14 cellular contexts compared by ENCODE assay signal in the genomic region with DNA sequence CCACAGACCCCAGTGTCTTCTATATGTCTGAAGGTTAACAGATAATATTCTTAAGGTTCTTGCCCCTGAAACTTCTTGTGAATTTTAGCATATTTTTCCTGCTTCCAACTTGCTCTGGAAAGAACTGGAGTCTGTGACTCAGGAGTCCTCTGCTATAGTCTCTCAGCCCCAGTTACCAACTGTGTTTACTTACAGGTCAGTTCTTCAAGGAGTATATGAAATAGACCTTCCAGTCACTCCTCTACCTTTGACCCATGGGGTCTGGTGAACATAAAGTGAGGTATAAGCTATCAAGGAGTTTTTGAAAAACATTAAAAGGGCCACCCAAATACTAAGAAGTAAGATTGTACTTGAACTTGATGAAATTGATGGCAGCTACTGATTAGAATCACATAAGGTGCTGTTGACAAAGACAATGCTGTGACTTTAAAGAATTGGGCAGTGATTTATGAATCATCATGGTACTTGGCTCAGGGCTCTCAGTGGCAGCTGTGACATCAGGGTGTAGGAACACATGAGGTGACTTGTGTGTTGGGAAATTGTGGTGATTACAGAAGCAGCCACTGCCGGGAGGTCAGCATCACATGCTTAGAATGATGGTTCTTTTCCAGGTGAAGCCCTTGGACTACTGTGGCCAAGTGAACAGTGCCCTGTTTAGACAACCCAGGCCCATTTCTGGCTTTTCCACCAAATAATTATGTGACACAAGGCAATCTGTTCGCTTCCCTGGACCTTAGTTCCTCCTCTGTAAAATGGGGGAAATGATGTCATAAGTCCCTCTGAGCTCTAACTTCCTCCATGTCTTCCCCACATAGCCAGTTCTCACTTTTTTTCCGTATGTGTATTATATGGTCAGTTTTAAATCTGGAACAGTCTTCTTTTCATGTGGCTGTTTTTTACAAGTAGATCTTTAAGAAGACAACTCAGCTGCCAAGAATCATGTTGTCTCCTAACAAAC.
DNase-seq lines count a peak whose midpoint lies in the region; ATAC-seq, FAIRE-seq and TF ChIP-seq lines count a peak whose summit lies in the region.
"Had no signal": no experiment of that assay in that cellular context is flagged by ENCODE, and none has a peak within 500 bp of the region (broad histone marks: within the 10 kb centered on the region; RNA-seq: fewer than 3 reads in every experiment).

No MANE protein-coding gene starts in this region.

- CTCF ChIA-PET in GM10248 (lab: Yijun Ruan, JAX) = no interaction called here
- CTCF ChIA-PET in HEK293T (lab: Yijun Ruan, JAX) = interaction anchor here (0.5 kb wide), 1 partner anchor 596 kb away, joined by 4 read pairs; no protein-coding TSS in a partner anchor

- DNase-seq in DMS53 (lab: John Stamatoyannopoulos, UW) (peak; percentile 21), DMS53 treated with DMSO at 0.1 percent for 48 hours (lab: John Stamatoyannopoulos, UW; ENCODE audit: unreplicated experiment) (no peak), MV-4-11 (lab: John Stamatoyannopoulos, UW) (peak; percentile 63), bronchial epithelial cell (ENCODE audit: low read depth) (no peak), omental fat pad (ENCODE audit: low spot score) (no peak), GM10248 (ENCODE audit: extremely low spot score) (no peak), HEK293T (ENCODE audit: extremely low spot score) (no peak)
- DNase-seq: 8988T; activated naive CD4-positive, alpha-beta T cell treated with Interleukin-2 at 50 U/mL for 16 hours; NCI-H1436 treated with DMSO at 0.1 percent for 48 hours; WERI-Rb-1 had no signal

- no peaks in the 10 kb centered on the region for H3K36me3 ChIP-seq in bronchial epithelial cell (ENCODE audit: control insufficient read depth, insufficient read depth, low read length)
- H3K36me3 ChIP-seq: WERI-Rb-1 had no signal

- peak; percentile 18 for FAIRE-seq in bronchial epithelial cell (lab: Jason Lieb, UNC)

- POLR2A ChIA-PET in GM10248 (lab: Yijun Ruan, JAX) = no interaction called here
- POLR2A ChIA-PET in HEK293T (lab: Yijun Ruan, JAX) = no interaction called here

- H3K4me3 ChIP-seq in bronchial epithelial cell (ENCODE audit: low read depth, low read length) = no peak overlapping the region
- H3K4me3 ChIP-seq: SK-N-MC, smooth muscle cell had no signal

- TF ChIP-seq CTCF in bronchial epithelial cell (IDR thresholded peaks at IDR 0.05; ENCODE audit: insufficient read depth, low read length, severe bottlenecking) (no peak), omental fat pad (IDR thresholded peaks at IDR 0.05) (no peak), GM10248 (IDR thresholded peaks at IDR 0.05; ENCODE audit: control extremely low read depth, extremely low read depth, low read depth, missing control alignments) (no peak)

- peaks cover 2% of the 10 kb centered on the region for H3K27me3 ChIP-seq in bronchial epithelial cell (ENCODE audit: control insufficient read depth, insufficient read depth, low read length)

- ATAC-seq in omental fat pad (ENCODE audit: low FRiP score) = peak; percentile 19
- ATAC-seq in GM18498 (IDR thresholded peaks at IDR 0.05; ENCODE audit: unreplicated experiment) = no peak

TF ChIP-seq in HEK293T, 16 proteins besides CTCF, POLR2A, EP300 and RAD21:
- TF ChIP-seq FOXM1 (IDR thresholded peaks at IDR 0.05; ENCODE audit: borderline replicate concordance) (no peak), FOXK2 (IDR thresholded peaks at IDR 0.05) (no peak), SUZ12 (IDR thresholded peaks at IDR 0.05) (no peak), FOXA1 (IDR thresholded peaks at IDR 0.05) (no peak), L3MBTL2 (conservative IDR thresholded peaks at IDR 0.05) (no peak), TARDBP (IDR thresholded peaks at IDR 0.05) (no peak), BHLHE40 (IDR thresholded peaks at IDR 0.05; ENCODE audit: borderline replicate concordance) (no peak), LEF1 (IDR thresholded peaks at IDR 0.05; ENCODE audit: borderline replicate concordance) (no peak), NFRKB (IDR thresholded peaks at IDR 0.05) (no peak), ELF4 (IDR thresholded peaks at IDR 0.05) (no peak)

Comparison
In these comparisons a context has a peak if more than half of its experiments do, and no peak if none do; other contexts are left out.
1. DNase-seq: peak in DMS53 (single experiment) and MV-4-11 (single experiment); none in DMS53 treated with DMSO at 0.1 percent for 48 hours (single experiment), bronchial epithelial cell (single experiment), omental fat pad (single experiment), GM10248 (single experiment) and HEK293T (single experiment).